In the genomic region with DNA sequence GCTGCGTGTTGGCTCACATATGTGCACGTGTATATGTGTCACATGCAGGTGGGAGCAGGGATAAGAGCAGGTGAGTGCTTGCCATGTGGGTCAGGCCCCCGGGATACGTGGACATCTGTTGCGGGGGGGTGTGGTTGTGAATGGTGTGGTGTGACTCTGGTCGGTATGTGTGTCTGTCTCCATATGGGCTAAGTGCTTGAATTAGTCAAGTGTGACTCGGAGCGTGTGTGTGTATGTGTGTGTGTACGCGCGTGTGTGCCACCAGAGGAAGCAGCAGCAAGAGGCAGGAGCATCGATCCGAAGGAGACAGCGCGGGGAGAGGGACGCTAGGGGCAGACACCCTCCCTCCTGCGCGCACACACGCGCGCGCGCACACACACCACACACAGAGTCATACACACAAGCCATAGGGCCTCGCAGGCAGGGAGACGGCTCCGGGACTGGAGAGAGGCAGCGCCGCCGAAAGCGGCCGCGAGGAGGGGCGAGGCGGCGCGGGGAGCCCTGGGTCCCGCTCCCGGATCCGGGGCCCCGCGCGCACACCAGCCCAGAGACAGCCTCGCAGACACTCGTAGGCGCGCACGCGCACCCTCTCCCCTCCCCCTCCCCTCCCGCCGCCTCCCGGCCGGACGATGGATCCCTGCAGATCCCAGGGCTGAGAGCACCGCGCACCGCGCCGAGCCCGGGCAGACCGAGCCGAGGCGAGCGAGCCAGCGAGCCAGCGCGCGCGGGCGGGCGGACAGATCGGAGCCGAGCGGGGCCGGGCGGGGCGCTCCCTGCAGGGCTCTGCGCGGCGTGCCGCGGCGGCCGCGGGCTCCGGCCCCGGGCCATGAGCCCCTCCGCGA, we compare ENCODE assay signal across 1 cellular context.
A peak's percentile ranks its signal among the peaks of the same experiment; 100 is the strongest.
TF ChIP-seq lines count a peak whose summit lies in the region.

A gene (plus strand): TSS at position 597 of the 842 bp plus-strand sequence. CDS start 1,171 bp downstream, outside the sequence.

TF ChIP-seq in HEK293, 187 proteins besides CTCF, POLR2A, EP300 and RAD21 (continued from another document and continues in another):
- TF ChIP-seq, protein P1, sequence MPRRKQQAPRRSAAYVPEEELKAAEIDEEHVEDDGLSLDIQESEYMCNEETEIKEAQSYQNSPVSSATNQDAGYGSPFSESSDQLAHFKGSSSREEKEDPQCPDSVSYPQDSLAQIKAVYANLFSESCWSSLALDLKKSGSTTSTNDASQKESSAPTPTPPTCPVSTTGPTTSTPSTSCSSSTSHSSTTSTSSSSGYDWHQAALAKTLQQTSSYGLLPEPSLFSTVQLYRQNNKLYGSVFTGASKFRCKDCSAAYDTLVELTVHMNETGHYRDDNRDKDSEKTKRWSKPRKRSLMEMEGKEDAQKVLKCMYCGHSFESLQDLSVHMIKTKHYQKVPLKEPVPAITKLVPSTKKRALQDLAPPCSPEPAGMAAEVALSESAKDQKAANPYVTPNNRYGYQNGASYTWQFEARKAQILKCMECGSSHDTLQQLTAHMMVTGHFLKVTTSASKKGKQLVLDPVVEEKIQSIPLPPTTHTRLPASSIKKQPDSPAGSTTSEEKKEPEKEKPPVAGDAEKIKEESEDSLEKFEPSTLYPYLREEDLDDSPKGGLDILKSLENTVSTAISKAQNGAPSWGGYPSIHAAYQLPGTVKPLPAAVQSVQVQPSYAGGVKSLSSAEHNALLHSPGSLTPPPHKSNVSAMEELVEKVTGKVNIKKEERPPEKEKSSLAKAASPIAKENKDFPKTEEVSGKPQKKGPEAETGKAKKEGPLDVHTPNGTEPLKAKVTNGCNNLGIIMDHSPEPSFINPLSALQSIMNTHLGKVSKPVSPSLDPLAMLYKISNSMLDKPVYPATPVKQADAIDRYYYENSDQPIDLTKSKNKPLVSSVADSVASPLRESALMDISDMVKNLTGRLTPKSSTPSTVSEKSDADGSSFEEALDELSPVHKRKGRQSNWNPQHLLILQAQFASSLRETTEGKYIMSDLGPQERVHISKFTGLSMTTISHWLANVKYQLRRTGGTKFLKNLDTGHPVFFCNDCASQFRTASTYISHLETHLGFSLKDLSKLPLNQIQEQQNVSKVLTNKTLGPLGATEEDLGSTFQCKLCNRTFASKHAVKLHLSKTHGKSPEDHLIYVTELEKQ (tag by site-specific recombination; IDR thresholded peaks at IDR 0.05; ENCODE audit: borderline replicate concordance): no peak
- TF ChIP-seq GLI4 (tag by site-specific recombination; IDR thresholded peaks at IDR 0.05) (peak; percentile 20; the same call in 1 of the 2 replicates), ZFP37 (tag by site-specific recombination; IDR thresholded peaks at IDR 0.05) (no peak), ZNF140 (tag by site-specific recombination; IDR thresholded peaks at IDR 0.05) (no peak), ZNF510 (tag by site-specific recombination; IDR thresholded peaks at IDR 0.05; ENCODE audit: insufficient replicate concordance) (no peak), ZNF214 (tag by site-specific recombination; IDR thresholded peaks at IDR 0.05; ENCODE audit: borderline replicate concordance) (no peak), ZNF785 (tag by site-specific recombination; IDR thresholded peaks at IDR 0.05) (0 out of 2 replicates have a peak, but pooled peaks have one; percentile 54), ZNF155 (tag by site-specific recombination; IDR thresholded peaks at IDR 0.05) (no peak), ZNF433 (tag by site-specific recombination; IDR thresholded peaks at IDR 0.05; ENCODE audit: low read depth) (no peak), ZNF658 (tag by site-specific recombination; IDR thresholded peaks at IDR 0.05) (no peak), ZNF221 (tag by site-specific recombination; IDR thresholded peaks at IDR 0.05; ENCODE audit: borderline replicate concordance) (no peak), ZNF501 (tag by site-specific recombination; IDR thresholded peaks at IDR 0.05) (peak; percentile 80; the same call in 1 of the 2 replicates), ZNF830 (tag by site-specific recombination; IDR thresholded peaks at IDR 0.05; ENCODE audit: low read depth) (no peak), ZNF521 (tag by site-specific recombination; IDR thresholded peaks at IDR 0.05) (no peak), ZNF558 (tag by site-specific recombination; IDR thresholded peaks at IDR 0.05) (no peak), KLF7 (tag by site-specific recombination; IDR thresholded peaks at IDR 0.05; ENCODE audit: borderline replicate concordance) (no peak), HOXA7 (CRISPR knock-in tag; IDR thresholded peaks at IDR 0.05; ENCODE audit: borderline replicate concordance) (no peak), ZXDB (tag by site-specific recombination; IDR thresholded peaks at IDR 0.05) (0 out of 2 replicates have a peak, but pooled peaks have one; percentile 44), ZNF670 (tag by site-specific recombination; IDR thresholded peaks at IDR 0.05; ENCODE audit: low read depth) (no peak), MZF1 (tag by site-specific recombination; IDR thresholded peaks at IDR 0.05; ENCODE audit: borderline replicate concordance) (no peak), IKZF3 (tag by site-specific recombination; IDR thresholded peaks at IDR 0.05) (peak; percentile 67), ZNF266 (tag by site-specific recombination; IDR thresholded peaks at IDR 0.05; ENCODE audit: low read depth) (no peak), SCRT2 (tag by site-specific recombination; IDR thresholded peaks at IDR 0.05) (peak; percentile 96), SETDB1 (IDR thresholded peaks at IDR 0.05; ENCODE audit: insufficient read length, low read length) (no peak), SALL2 (tag by site-specific recombination; IDR thresholded peaks at IDR 0.05; ENCODE audit: borderline replicate concordance) (no peak), ZNF394 (tag by site-specific recombination; IDR thresholded peaks at IDR 0.05; ENCODE audit: borderline replicate concordance) (no peak), ZSCAN23 (tag by site-specific recombination; IDR thresholded peaks at IDR 0.05) (no peak), ZNF248 (tag by site-specific recombination; IDR thresholded peaks at IDR 0.05) (no peak), ZNF701 (tag by site-specific recombination; IDR thresholded peaks at IDR 0.05) (no peak), ZNF423 (tag by site-specific recombination; IDR thresholded peaks at IDR 0.05) (no peak), ZNF426 (tag by site-specific recombination; IDR thresholded peaks at IDR 0.05) (no peak), BCL11B (tag by site-specific recombination; IDR thresholded peaks at IDR 0.05; ENCODE audit: low read depth) (no peak), ZFP69B (tag by site-specific recombination; IDR thresholded peaks at IDR 0.05) (peak; percentile 69; the same call in 1 of the 2 replicates), GLI2 (tag by site-specific recombination; IDR thresholded peaks at IDR 0.05; ENCODE audit: borderline replicate concordance, low read depth) (no peak), ZNF664 (tag by site-specific recombination; IDR thresholded peaks at IDR 0.05) (no peak), ZNF311 (tag by site-specific recombination; IDR thresholded peaks at IDR 0.05; ENCODE audit: borderline replicate concordance) (no peak), TCF7L2 (IDR thresholded peaks at IDR 0.05; ENCODE audit: borderline replicate concordance, low read depth, low read length) (no peak), ZNF776 (tag by site-specific recombination; IDR thresholded peaks at IDR 0.05; ENCODE audit: borderline replicate concordance) (no peak), ZNF391 (tag by site-specific recombination; IDR thresholded peaks at IDR 0.05; ENCODE audit: borderline replicate concordance, low read depth) (peak; percentile 61; the same call in 1 of the 2 replicates), ZSCAN30 (tag by site-specific recombination; IDR thresholded peaks at IDR 0.05) (peak; percentile 46; the same call in 1 of the 2 replicates), ZNF792 (tag by site-specific recombination; IDR thresholded peaks at IDR 0.05) (0 out of 2 replicates have a peak, but pooled peaks have one; percentile 56), ZNF292 (tag by site-specific recombination; IDR thresholded peaks at IDR 0.05; ENCODE audit: borderline replicate concordance, low read depth) (no peak)
- TF ChIP-seq, protein P2, sequence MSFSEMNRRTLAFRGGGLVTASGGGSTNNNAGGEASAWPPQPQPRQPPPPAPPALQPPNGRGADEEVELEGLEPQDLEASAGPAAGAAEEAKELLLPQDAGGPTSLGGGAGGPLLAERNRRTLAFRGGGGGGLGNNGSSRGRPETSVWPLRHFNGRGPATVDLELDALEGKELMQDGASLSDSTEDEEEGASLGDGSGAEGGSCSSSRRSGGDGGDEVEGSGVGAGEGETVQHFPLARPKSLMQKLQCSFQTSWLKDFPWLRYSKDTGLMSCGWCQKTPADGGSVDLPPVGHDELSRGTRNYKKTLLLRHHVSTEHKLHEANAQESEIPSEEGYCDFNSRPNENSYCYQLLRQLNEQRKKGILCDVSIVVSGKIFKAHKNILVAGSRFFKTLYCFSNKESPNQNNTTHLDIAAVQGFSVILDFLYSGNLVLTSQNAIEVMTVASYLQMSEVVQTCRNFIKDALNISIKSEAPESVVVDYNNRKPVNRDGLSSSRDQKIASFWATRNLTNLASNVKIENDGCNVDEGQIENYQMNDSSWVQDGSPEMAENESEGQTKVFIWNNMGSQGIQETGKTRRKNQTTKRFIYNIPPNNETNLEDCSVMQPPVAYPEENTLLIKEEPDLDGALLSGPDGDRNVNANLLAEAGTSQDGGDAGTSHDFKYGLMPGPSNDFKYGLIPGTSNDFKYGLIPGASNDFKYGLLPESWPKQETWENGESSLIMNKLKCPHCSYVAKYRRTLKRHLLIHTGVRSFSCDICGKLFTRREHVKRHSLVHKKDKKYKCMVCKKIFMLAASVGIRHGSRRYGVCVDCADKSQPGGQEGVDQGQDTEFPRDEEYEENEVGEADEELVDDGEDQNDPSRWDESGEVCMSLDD (tag by site-specific recombination; IDR thresholded peaks at IDR 0.05): peak; percentile 88
- TF ChIP-seq, protein P3, sequence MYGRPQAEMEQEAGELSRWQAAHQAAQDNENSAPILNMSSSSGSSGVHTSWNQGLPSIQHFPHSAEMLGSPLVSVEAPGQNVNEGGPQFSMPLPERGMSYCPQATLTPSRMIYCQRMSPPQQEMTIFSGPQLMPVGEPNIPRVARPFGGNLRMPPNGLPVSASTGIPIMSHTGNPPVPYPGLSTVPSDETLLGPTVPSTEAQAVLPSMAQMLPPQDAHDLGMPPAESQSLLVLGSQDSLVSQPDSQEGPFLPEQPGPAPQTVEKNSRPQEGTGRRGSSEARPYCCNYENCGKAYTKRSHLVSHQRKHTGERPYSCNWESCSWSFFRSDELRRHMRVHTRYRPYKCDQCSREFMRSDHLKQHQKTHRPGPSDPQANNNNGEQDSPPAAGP (tag by site-specific recombination; IDR thresholded peaks at IDR 0.05): peak; percentile 76; the same call in 1 of the 2 replicates
- TF ChIP-seq, protein P4, sequence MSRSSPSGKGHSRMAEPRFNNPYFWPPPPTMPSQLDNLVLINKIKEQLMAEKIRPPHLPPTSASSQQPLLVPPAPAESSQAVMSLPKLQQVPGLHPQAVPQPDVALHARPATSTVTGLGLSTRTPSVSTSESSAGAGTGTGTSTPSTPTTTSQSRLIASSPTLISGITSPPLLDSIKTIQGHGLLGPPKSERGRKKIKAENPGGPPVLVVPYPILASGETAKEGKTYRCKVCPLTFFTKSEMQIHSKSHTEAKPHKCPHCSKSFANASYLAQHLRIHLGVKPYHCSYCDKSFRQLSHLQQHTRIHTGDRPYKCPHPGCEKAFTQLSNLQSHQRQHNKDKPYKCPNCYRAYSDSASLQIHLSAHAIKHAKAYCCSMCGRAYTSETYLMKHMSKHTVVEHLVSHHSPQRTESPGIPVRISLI (tag by site-specific recombination; IDR thresholded peaks at IDR 0.05): no peak
- TF ChIP-seq, protein P5, sequence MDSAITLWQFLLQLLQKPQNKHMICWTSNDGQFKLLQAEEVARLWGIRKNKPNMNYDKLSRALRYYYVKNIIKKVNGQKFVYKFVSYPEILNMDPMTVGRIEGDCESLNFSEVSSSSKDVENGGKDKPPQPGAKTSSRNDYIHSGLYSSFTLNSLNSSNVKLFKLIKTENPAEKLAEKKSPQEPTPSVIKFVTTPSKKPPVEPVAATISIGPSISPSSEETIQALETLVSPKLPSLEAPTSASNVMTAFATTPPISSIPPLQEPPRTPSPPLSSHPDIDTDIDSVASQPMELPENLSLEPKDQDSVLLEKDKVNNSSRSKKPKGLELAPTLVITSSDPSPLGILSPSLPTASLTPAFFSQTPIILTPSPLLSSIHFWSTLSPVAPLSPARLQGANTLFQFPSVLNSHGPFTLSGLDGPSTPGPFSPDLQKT (IDR thresholded peaks at IDR 0.05; ENCODE audit: borderline replicate concordance, low read depth, low read length): no peak
- TF ChIP-seq, protein P6, sequence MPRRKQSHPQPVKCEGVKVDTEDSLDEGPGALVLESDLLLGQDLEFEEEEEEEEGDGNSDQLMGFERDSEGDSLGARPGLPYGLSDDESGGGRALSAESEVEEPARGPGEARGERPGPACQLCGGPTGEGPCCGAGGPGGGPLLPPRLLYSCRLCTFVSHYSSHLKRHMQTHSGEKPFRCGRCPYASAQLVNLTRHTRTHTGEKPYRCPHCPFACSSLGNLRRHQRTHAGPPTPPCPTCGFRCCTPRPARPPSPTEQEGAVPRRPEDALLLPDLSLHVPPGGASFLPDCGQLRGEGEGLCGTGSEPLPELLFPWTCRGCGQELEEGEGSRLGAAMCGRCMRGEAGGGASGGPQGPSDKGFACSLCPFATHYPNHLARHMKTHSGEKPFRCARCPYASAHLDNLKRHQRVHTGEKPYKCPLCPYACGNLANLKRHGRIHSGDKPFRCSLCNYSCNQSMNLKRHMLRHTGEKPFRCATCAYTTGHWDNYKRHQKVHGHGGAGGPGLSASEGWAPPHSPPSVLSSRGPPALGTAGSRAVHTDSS (tag by site-specific recombination; IDR thresholded peaks at IDR 0.05): no peak
- TF ChIP-seq, protein P7, sequence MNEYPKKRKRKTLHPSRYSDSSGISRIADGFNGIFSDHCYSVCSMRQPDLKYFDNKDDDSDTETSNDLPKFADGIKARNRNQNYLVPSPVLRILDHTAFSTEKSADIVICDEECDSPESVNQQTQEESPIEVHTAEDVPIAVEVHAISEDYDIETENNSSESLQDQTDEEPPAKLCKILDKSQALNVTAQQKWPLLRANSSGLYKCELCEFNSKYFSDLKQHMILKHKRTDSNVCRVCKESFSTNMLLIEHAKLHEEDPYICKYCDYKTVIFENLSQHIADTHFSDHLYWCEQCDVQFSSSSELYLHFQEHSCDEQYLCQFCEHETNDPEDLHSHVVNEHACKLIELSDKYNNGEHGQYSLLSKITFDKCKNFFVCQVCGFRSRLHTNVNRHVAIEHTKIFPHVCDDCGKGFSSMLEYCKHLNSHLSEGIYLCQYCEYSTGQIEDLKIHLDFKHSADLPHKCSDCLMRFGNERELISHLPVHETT (tag by site-specific recombination; IDR thresholded peaks at IDR 0.05): peak; percentile 47; the same call in 1 of the 2 replicates
